Comparison of ENCODE assay signal across 9 cellular contexts in genomic region chr15:42549052-42549491, GRCh38. TPM values are rescaled to one million over a fixed set of nuclear protein-coding genes. Genes with fewer than 3 reads are reported as not detected.
DNase-seq lines count a peak whose midpoint lies in the region; ATAC-seq, FAIRE-seq and TF ChIP-seq lines count a peak whose summit lies in the region.
"Had no signal": no experiment of that assay in that cellular context is flagged by ENCODE, and none has a peak within 500 bp of the region (broad histone marks: within the 10 kb centered on the region; RNA-seq: fewer than 3 reads in every experiment).

No MANE protein-coding gene starts in this region.

- H3K27ac Mint-ChIP-seq in activated B cell treated with CpG ODN at 0.5 μM for 24 hours = peak overlapping the region; percentile 93

- peak; percentile 9 to 40 for DNase-seq in NCI-H2081 (lab: John Stamatoyannopoulos, UW)
- DNase-seq in NCI-H2081 treated with DMSO at 0.1 percent for 48 hours (lab: John Stamatoyannopoulos, UW) = no peak
- peak; percentile 7 for DNase-seq in MG63
- DNase-seq in activated B cell treated with CpG ODN at 0.5 μM for 24 hours = peak; percentile 18
- DNase-seq in germinal center (ENCODE audit: low spot score) = peak; percentile 64
- DNase-seq in pancreas = no peak
- no peak for DNase-seq in cerebellar nuclear complex (lab: John Stamatoyannopoulos, UW)

- H3K27me3 ChIP-seq in MG63 (no peaks in the 10 kb centered on the region), pancreas (no peaks in the 10 kb centered on the region)

- CTCF ChIA-PET in activated B cell treated with CpG ODN at 0.5 μM for 24 hours (lab: Charles Lee) = no interaction called here

- POLR2A ChIA-PET in activated B cell treated with CpG ODN at 0.5 μM for 24 hours (lab: Charles Lee) = interaction anchor here (1.0 to 2.7 kb wide), 5 partner anchors 26 to 276 kb away, joined by 3 to 16 read pairs (median 9); partner anchors contain the start of genes GANC, SNAP23, STARD9 and TMEM87A

- peaks cover 36% of the 10 kb centered on the region for H3K4me1 Mint-ChIP-seq in activated B cell treated with CpG ODN at 0.5 μM for 24 hours

- H3K9me3 Mint-ChIP-seq in activated B cell treated with CpG ODN at 0.5 μM for 24 hours = no peaks in the 10 kb centered on the region

- TF ChIP-seq CTCF in activated B cell treated with CpG ODN at 0.5 μM for 24 hours (IDR thresholded peaks at IDR 0.05) (no peak), pancreas (IDR thresholded peaks at IDR 0.05) (no peak)

- FAIRE-seq in pancreas (lab: Jason Lieb, UNC) = no peak
- FAIRE-seq: G401.6 had no signal

- WGBS in pancreas, 2 donors = 0% methylated on average over 15 of the region's 15 CpGs

- peak overlapping the region; percentile 75 to 87 (median 78) for H3K27ac ChIP-seq in pancreas

- peaks cover 10% of the 10 kb centered on the region for H3K36me3 ChIP-seq in MG63
- peaks cover 0 to 4% (median 4%) of the 10 kb centered on the region in 3 donors for H3K36me3 ChIP-seq in pancreas

- no peaks in the 10 kb centered on the region for H3K27me3 Mint-ChIP-seq in activated B cell treated with CpG ODN at 0.5 μM for 24 hours

- peak overlapping the region; percentile 85 for H3K4me3 ChIP-seq in MG63
- peak overlapping the region; percentile 79 to 97 (median 88) for H3K4me3 ChIP-seq in pancreas

- peaks cover 35% of the 10 kb centered on the region for H3K36me3 Mint-ChIP-seq in activated B cell treated with CpG ODN at 0.5 μM for 24 hours (ENCODE audit: low read depth)

- H3K4me3 Mint-ChIP-seq in activated B cell treated with CpG ODN at 0.5 μM for 24 hours = peak overlapping the region; percentile 96

- H3K4me1 ChIP-seq in pancreas = peaks cover 5 to 17% (median 15%) of the 10 kb centered on the region in 3 donors

- ATAC-seq in GM21576 (IDR thresholded peaks at IDR 0.05; ENCODE audit: unreplicated experiment) (peak; percentile 33), activated B cell treated with CpG ODN at 0.5 μM for 24 hours (ENCODE audit: low read depth) (peak; percentile 40), pancreas (peak; percentile 14 to 56 (median 36))

- intact Hi-C loops in activated B cell treated with CpG ODN at 0.5 μM for 24 hours (cut with micrococcal nuclease) (loop anchor here (2.0 kb wide), 1 partner anchor 102 kb away; no protein-coding TSS in a partner anchor), pancreas (cut with DNase I) (no loop called here)

- H3K9me3 ChIP-seq in MG63 = no peaks in the 10 kb centered on the region
- H3K9me3 ChIP-seq in pancreas = no peaks in the 10 kb centered on the region

RNA-seq across cellular contexts. Expression of gene HAUS2, which starts 0.4 kb away (rescaled TPM):
- 17.1 and 20.0 TPM in 2 replicates for total RNA-seq in MG63 (2014; rRNA removed; shearing (Covaris generic); ENCODE audit: low replicate concordance)
- total RNA-seq in activated B cell treated with CpG ODN at 0.5 μM for 24 hours (18.2 and 20.8 TPM in 2 replicates), pancreas (1 to 10 TPM; 6.2 to 9.0 (median 8.3) TPM)
- 1 to 10 TPM; 5.4 to 6.1 TPM for polyA plus RNA-seq in pancreas

RNA-seq across cellular contexts. Expression of gene LRRC57, which starts 0.5 kb away (rescaled TPM):
- 5.8 and 6.1 TPM in 2 replicates for total RNA-seq in MG63 (2014; rRNA removed; shearing (Covaris generic); ENCODE audit: low replicate concordance)
- total RNA-seq in activated B cell treated with CpG ODN at 0.5 μM for 24 hours (16.1 and 21.4 TPM in 2 replicates), pancreas (10 to 100 TPM in 1 of 6 donors, 1 to 10 TPM in 5; 5.6 to 14.8 (median 8.6) TPM)
- 1 to 10 TPM; 3.8 to 4.9 TPM for polyA plus RNA-seq in pancreas

RNA-seq across cellular contexts. Expression of gene STARD9, which starts 26.3 kb away (rescaled TPM):
- 0.10 and 0.47 TPM in 2 replicates for total RNA-seq in MG63 (2014; rRNA removed; shearing (Covaris generic); ENCODE audit: low replicate concordance)
- total RNA-seq in activated B cell treated with CpG ODN at 0.5 μM for 24 hours = 5.5 and 7.1 TPM in 2 replicates
- total RNA-seq in pancreas = 1 to 10 TPM in 3 of 6 donors, under 1 TPM in 3; 0.44 to 2.0 (median 1.0) TPM
- 1 to 10 TPM; 2.6 to 3.0 TPM for polyA plus RNA-seq in pancreas

RNA-seq across cellular contexts. Expression of gene SNAP23, which starts 53.6 kb away (rescaled TPM):
- total RNA-seq in MG63 (2014; rRNA removed; shearing (Covaris generic); ENCODE audit: low replicate concordance) = 49.3 and 52.1 TPM in 2 replicates
- 111 and 123 TPM in 2 replicates for total RNA-seq in activated B cell treated with CpG ODN at 0.5 μM for 24 hours
- 10 to 100 TPM; 14.2 to 39.4 (median 19.6) TPM for total RNA-seq in pancreas
- 10 to 100 TPM; 20.5 to 22.0 TPM for polyA plus RNA-seq in pancreas

RNA-seq across cellular contexts. Expression of gene ZNF106, which starts 58.1 kb away (rescaled TPM):
- 22.6 and 26.7 TPM in 2 replicates for total RNA-seq in MG63 (2014; rRNA removed; shearing (Covaris generic); ENCODE audit: low replicate concordance)
- total RNA-seq in activated B cell treated with CpG ODN at 0.5 μM for 24 hours = 46.6 and 46.9 TPM in 2 replicates
- total RNA-seq in pancreas = 10 to 100 TPM; 13.3 to 38.4 (median 20.4) TPM
- polyA plus RNA-seq in pancreas = 1 to 10 TPM; 4.3 to 5.1 TPM

Comparison
In these comparisons a context has a peak if more than half of its experiments do, and no peak if none do; other contexts are left out.
1. DNase-seq: peak in NCI-H2081 (2 of 2), MG63 (single experiment), activated B cell treated with CpG ODN at 0.5 μM for 24 hours (single experiment) and germinal center (single experiment); none in NCI-H2081 treated with DMSO at 0.1 percent for 48 hours (single experiment), pancreas (0 of 6) and cerebellar nuclear complex (0 of 2).
2. Peak in every context shown above with its lines, with median percentiles within 50 percentile points of each other: ATAC-seq.